Comparison of ENCODE assay signal across 11 cellular contexts in the genomic region with DNA sequence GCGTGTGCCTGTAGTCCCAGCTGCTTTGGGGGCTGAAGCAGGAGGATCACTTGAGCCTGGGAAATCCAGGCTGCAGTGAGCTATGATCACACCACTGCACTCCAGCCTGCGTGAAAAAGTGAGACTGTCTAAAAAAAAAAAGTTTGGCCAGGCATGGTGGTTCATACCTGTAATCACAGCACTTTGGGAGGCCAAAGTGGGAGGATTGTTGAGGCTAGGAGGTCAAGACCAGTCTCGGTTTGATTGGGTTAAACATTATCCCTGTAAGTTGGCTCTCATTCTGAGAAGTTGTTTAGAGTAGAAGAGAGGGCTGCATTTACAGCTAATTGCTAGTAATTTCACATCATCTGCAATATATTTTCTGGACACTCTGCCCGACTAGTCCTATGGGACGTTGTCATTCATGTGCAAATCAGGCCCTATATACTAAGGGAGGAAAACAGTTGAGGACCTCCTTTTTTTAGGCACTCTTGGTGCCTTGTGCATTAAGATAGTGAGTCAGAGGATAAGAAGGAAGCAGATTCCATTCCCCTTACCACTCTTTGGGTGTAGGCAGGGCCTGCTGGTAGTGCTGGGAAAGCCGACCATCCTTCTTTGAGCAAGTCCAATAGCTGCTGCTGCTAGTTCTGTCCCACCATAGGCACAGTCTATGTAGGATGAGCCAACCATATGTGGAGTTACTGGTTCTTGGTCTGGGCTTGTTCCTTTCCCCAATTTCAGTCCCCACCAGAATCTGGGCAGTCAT. TPM values are rescaled to one million over a fixed set of nuclear protein-coding genes. Genes with fewer than 3 reads are reported as not detected.
DNase-seq lines count a peak whose midpoint lies in the region; ATAC-seq and TF ChIP-seq lines count a peak whose summit lies in the region.
"Had no signal": no experiment of that assay in that cellular context is flagged by ENCODE, and none has a peak within 500 bp of the region (broad histone marks: within the 10 kb centered on the region; RNA-seq: fewer than 3 reads in every experiment).

No MANE protein-coding gene starts in this region.

- H3K4me1 ChIP-seq in CD8-positive, alpha-beta T cell (ENCODE audit: insufficient read depth, low read length): peaks cover 86% of the 10 kb centered on the region
- H3K4me1 ChIP-seq in mesodermal cell (ENCODE audit: control insufficient read depth, insufficient read depth, low read length, poor library complexity, severe bottlenecking) (peaks cover 31% of the 10 kb centered on the region), tibial artery (peaks cover 0 to 4% (median 2%) of the 10 kb centered on the region in 4 donors)

- intact Hi-C loops in CD8-positive, alpha-beta T cell (cut with DNase I, micrococcal nuclease): no loop called here
- intact Hi-C loops in tibial artery (cut with DNase I; ENCODE audit: low total_unique reads): no loop called here
- intact Hi-C loops in activated T-helper 2 cell treated with anti-CD3 and anti-CD28 coated beads, Interferon-gamma antibody, Interleukin-2, Interleukin-4, amounts not matched to agents 10 μg/mL and 5 μg/mL and 100 μg/mL, durations not matched to agents 14 hours and 24 hours and 36 hours (cut with micrococcal nuclease): no loop called here

- peaks cover 88% of the 10 kb centered on the region for H3K4me1 Mint-ChIP-seq in CD8-positive, alpha-beta T cell (ENCODE audit: low read depth)
- peaks cover 9 to 18% (median 14%) of the 10 kb centered on the region in 3 donors for H3K4me1 Mint-ChIP-seq in IgD-negative memory B cell
- peaks cover 60% of the 10 kb centered on the region for H3K4me1 Mint-ChIP-seq in central memory CD8-positive, alpha-beta T cell
- H3K4me1 Mint-ChIP-seq in activated T-helper 2 cell treated with anti-CD3 and anti-CD28 coated beads, Interferon-gamma antibody, Interleukin-2, Interleukin-4, amounts not matched to agents 10 μg/mL and 5 μg/mL and 100 μg/mL, durations not matched to agents 14 hours and 24 hours and 36 hours (ENCODE audit: low read depth): peaks cover 26% of the 10 kb centered on the region

- POLR2A ChIA-PET in CD8-positive, alpha-beta T cell (lab: Charles Lee): interaction anchor here (0.5 to 0.6 kb wide), 2 partner anchors 9 to 56 kb away, joined by 3 to 6 read pairs; no protein-coding TSS in a partner anchor

- H3K27ac ChIP-seq in CD8-positive, alpha-beta T cell (ENCODE audit: low read depth, low read length): no peak overlapping the region
- H3K27ac ChIP-seq in mesodermal cell (ENCODE audit: low read depth, low read length, severe bottlenecking) (peak overlapping the region; percentile 83), tibial artery (no peak overlapping the region)

- no peak overlapping the region for H3K4me3 ChIP-seq in CD8-positive, alpha-beta T cell (ENCODE audit: low read depth, low read length)
- H3K4me3 ChIP-seq in mesodermal cell (ENCODE audit: extremely low read depth, insufficient read depth, low read length, poor library complexity, severe bottlenecking): no peak overlapping the region
- H3K4me3 ChIP-seq in tibial artery: no peak overlapping the region

- no peaks in the 10 kb centered on the region for H3K27me3 Mint-ChIP-seq in CD8-positive, alpha-beta T cell (ENCODE audit: low read depth)
- H3K27me3 Mint-ChIP-seq in IgD-negative memory B cell: no peaks in the 10 kb centered on the region
- H3K27me3 Mint-ChIP-seq in central memory CD8-positive, alpha-beta T cell: no peaks in the 10 kb centered on the region
- H3K27me3 Mint-ChIP-seq in activated T-helper 2 cell treated with anti-CD3 and anti-CD28 coated beads, Interferon-gamma antibody, Interleukin-2, Interleukin-4, amounts not matched to agents 10 μg/mL and 5 μg/mL and 100 μg/mL, durations not matched to agents 14 hours and 24 hours and 36 hours (ENCODE audit: low read depth): no peaks in the 10 kb centered on the region

- TF ChIP-seq CTCF in CD8-positive, alpha-beta T cell (IDR thresholded peaks at IDR 0.05): no peak
- TF ChIP-seq CTCF in tibial artery (IDR thresholded peaks at IDR 0.05): no peak

- CTCF ChIA-PET in CD8-positive, alpha-beta T cell (lab: Charles Lee): interaction anchor here (1.2 to 9.8 kb wide), 3 partner anchors 12 to 91 kb away, joined by 3 to 75 read pairs (median 5); no protein-coding TSS in a partner anchor

- ATAC-seq in CD8-positive, alpha-beta T cell: no peak
- no peak for ATAC-seq in central memory CD8-positive, alpha-beta T cell (replicated peaks; ENCODE audit: extremely low read depth, poor library complexity, severe bottlenecking)

- H3K4me3 Mint-ChIP-seq in CD8-positive, alpha-beta T cell: no peak overlapping the region
- no peak overlapping the region for H3K4me3 Mint-ChIP-seq in IgD-negative memory B cell
- no peak overlapping the region for H3K4me3 Mint-ChIP-seq in central memory CD8-positive, alpha-beta T cell
- H3K4me3 Mint-ChIP-seq in activated T-helper 2 cell treated with anti-CD3 and anti-CD28 coated beads, Interferon-gamma antibody, Interleukin-2, Interleukin-4, amounts not matched to agents 10 μg/mL and 5 μg/mL and 100 μg/mL, durations not matched to agents 14 hours and 24 hours and 36 hours (ENCODE audit: low read depth): no peak overlapping the region

- no peaks in the 10 kb centered on the region for H3K9me3 ChIP-seq in CD8-positive, alpha-beta T cell (ENCODE audit: low read length)
- no peaks in the 10 kb centered on the region for H3K9me3 ChIP-seq in mesodermal cell (ENCODE audit: control insufficient read depth, low read length)
- H3K9me3 ChIP-seq in tibial artery: no peaks in the 10 kb centered on the region

- no peaks in the 10 kb centered on the region for H3K27me3 ChIP-seq in CD8-positive, alpha-beta T cell (ENCODE audit: insufficient read depth, low read length)
- H3K27me3 ChIP-seq in tibial artery: no peaks in the 10 kb centered on the region

- 71 to 74% methylated on average over 4 to 5 of the region's 6 CpGs for WGBS in mesodermal cell (ENCODE audit: insufficient coverage in 2 of 2), 2 experiments

- H3K9me3 Mint-ChIP-seq in CD8-positive, alpha-beta T cell: no peaks in the 10 kb centered on the region
- H3K9me3 Mint-ChIP-seq in IgD-negative memory B cell: no peaks in the 10 kb centered on the region
- no peaks in the 10 kb centered on the region for H3K9me3 Mint-ChIP-seq in central memory CD8-positive, alpha-beta T cell
- no peaks in the 10 kb centered on the region for H3K9me3 Mint-ChIP-seq in activated T-helper 2 cell treated with anti-CD3 and anti-CD28 coated beads, Interferon-gamma antibody, Interleukin-2, Interleukin-4, amounts not matched to agents 10 μg/mL and 5 μg/mL and 100 μg/mL, durations not matched to agents 14 hours and 24 hours and 36 hours

- H3K36me3 Mint-ChIP-seq in CD8-positive, alpha-beta T cell: peaks cover 71% of the 10 kb centered on the region
- H3K36me3 Mint-ChIP-seq in IgD-negative memory B cell: peaks cover 3% of the 10 kb centered on the region
- peaks cover 27% of the 10 kb centered on the region for H3K36me3 Mint-ChIP-seq in central memory CD8-positive, alpha-beta T cell (ENCODE audit: insufficient read depth)
- H3K36me3 Mint-ChIP-seq in activated T-helper 2 cell treated with anti-CD3 and anti-CD28 coated beads, Interferon-gamma antibody, Interleukin-2, Interleukin-4, amounts not matched to agents 10 μg/mL and 5 μg/mL and 100 μg/mL, durations not matched to agents 14 hours and 24 hours and 36 hours (ENCODE audit: low read depth): peaks cover 41% of the 10 kb centered on the region

- H3K27ac Mint-ChIP-seq in CD8-positive, alpha-beta T cell: peak overlapping the region; percentile 77
- peak overlapping the region in 2 of 3 donors; percentile 67 to 77 for H3K27ac Mint-ChIP-seq in IgD-negative memory B cell
- peak overlapping the region; percentile 87 for H3K27ac Mint-ChIP-seq in central memory CD8-positive, alpha-beta T cell (ENCODE audit: low read depth)
- H3K27ac Mint-ChIP-seq in activated T-helper 2 cell treated with anti-CD3 and anti-CD28 coated beads, Interferon-gamma antibody, Interleukin-2, Interleukin-4, amounts not matched to agents 10 μg/mL and 5 μg/mL and 100 μg/mL, durations not matched to agents 14 hours and 24 hours and 36 hours: no peak overlapping the region

- no peak for DNase-seq in CD8-positive, alpha-beta T cell
- no peak for DNase-seq in central memory CD8-positive, alpha-beta T cell (ENCODE audit: low spot score in 2 of 2)
- no peak for DNase-seq in cerebellum (ENCODE audit: low spot score)
- no peak for DNase-seq in tibial artery
- DNase-seq in activated T-helper 2 cell treated with anti-CD3 and anti-CD28 coated beads, Interferon-gamma antibody, Interleukin-2, Interleukin-4, amounts not matched to agents 10 μg/mL and 5 μg/mL and 100 μg/mL, durations not matched to agents 14 hours and 24 hours and 36 hours (ENCODE audit: low spot score): no peak
- DNase-seq in NCI-H69 (lab: John Stamatoyannopoulos, UW): no peak
- DNase-seq: erythroblast; NCI-H2081 treated with DMSO at 0.1 percent for 48 hours; stimulated activated CD4-positive, alpha-beta T cell treated with anti-CD3 and anti-CD28 coated beads, Interleukin-4, amount 100 ng/mL, for 24 hours had no signal

- peaks cover 10% of the 10 kb centered on the region for H3K36me3 ChIP-seq in CD8-positive, alpha-beta T cell (ENCODE audit: insufficient read depth, low read length)
- H3K36me3 ChIP-seq in mesodermal cell (ENCODE audit: control insufficient read depth, insufficient read depth, low read length): peaks cover 30% of the 10 kb centered on the region
- H3K36me3 ChIP-seq in tibial artery: peaks cover 0 to 12% (median 10%) of the 10 kb centered on the region in 3 donors

RNA-seq across cellular contexts. Expression of a gene that starts 18.7 kb away (rescaled TPM):
- 10 to 100 TPM; 31.7 to 36.4 TPM for total RNA-seq in CD8-positive, alpha-beta T cell
- polyA plus RNA-seq in IgD-negative memory B cell: 75.9 TPM
- polyA plus RNA-seq in mesodermal cell (2013, experiment 1 of 2): 31.1 TPM
- polyA plus RNA-seq in mesodermal cell (2013, experiment 2 of 2): 29.0 TPM
- 33.0 TPM for total RNA-seq in cerebellum
- 70.2 and 75.2 TPM in 2 replicates for total RNA-seq in activated T-helper 2 cell treated with anti-CD3 and anti-CD28 coated beads, Interferon-gamma antibody, Interleukin-2, Interleukin-4, amounts not matched to agents 10 μg/mL and 5 μg/mL and 100 μg/mL, durations not matched to agents 14 hours and 24 hours and 36 hours

RNA-seq across cellular contexts. Expression of a gene that starts 20.5 kb away (rescaled TPM):
- total RNA-seq in CD8-positive, alpha-beta T cell: 10 to 100 TPM; 30.5 to 31.8 TPM
- polyA plus RNA-seq in IgD-negative memory B cell: 45.3 TPM
- polyA plus RNA-seq in mesodermal cell (2013, experiment 1 of 2): 18.0 TPM
- 16.7 TPM for polyA plus RNA-seq in mesodermal cell (2013, experiment 2 of 2)
- 27.0 TPM for total RNA-seq in cerebellum
- total RNA-seq in activated T-helper 2 cell treated with anti-CD3 and anti-CD28 coated beads, Interferon-gamma antibody, Interleukin-2, Interleukin-4, amounts not matched to agents 10 μg/mL and 5 μg/mL and 100 μg/mL, durations not matched to agents 14 hours and 24 hours and 36 hours: 30.7 and 35.2 TPM in 2 replicates

RNA-seq across cellular contexts. Expression of a gene that starts 43.7 kb away (rescaled TPM):
- total RNA-seq in CD8-positive, alpha-beta T cell: 10 to 100 TPM; 21.7 to 25.0 TPM
- polyA plus RNA-seq in IgD-negative memory B cell: 28.5 TPM
- polyA plus RNA-seq in mesodermal cell (2013, experiment 1 of 2): 42.1 TPM
- polyA plus RNA-seq in mesodermal cell (2013, experiment 2 of 2): 35.3 TPM
- 12.9 TPM for total RNA-seq in cerebellum
- total RNA-seq in activated T-helper 2 cell treated with anti-CD3 and anti-CD28 coated beads, Interferon-gamma antibody, Interleukin-2, Interleukin-4, amounts not matched to agents 10 μg/mL and 5 μg/mL and 100 μg/mL, durations not matched to agents 14 hours and 24 hours and 36 hours: 46.0 and 47.9 TPM in 2 replicates
